1 cellular context compared by ENCODE assay signal in genomic region chr11:117201516-117201866, GRCh38.
TF ChIP-seq lines count a peak whose summit lies in the region.

No MANE protein-coding gene starts in this region.

TF ChIP-seq in H1, 55 proteins besides CTCF, POLR2A, EP300 and RAD21:
- TF ChIP-seq ZNF274 (IDR thresholded peaks at IDR 0.05; ENCODE audit: borderline replicate concordance, extremely low read depth, low read length) (no peak), E2F6 (IDR thresholded peaks at IDR 0.05) (no peak), SRF (IDR thresholded peaks at IDR 0.05; ENCODE audit: low read depth, low read length) (no peak), BRCA1 (IDR thresholded peaks at IDR 0.05; ENCODE audit: low read depth, low read length) (no peak), TEAD4 (IDR thresholded peaks at IDR 0.05; ENCODE audit: low read depth, low read length) (no peak), CHD7 (IDR thresholded peaks at IDR 0.05; ENCODE audit: insufficient replicate concordance, low read length) (no peak), CBX5 (IDR thresholded peaks at IDR 0.05; ENCODE audit: low read depth, low read length) (no peak)
